ENCODE assay signal across 9 cellular contexts in genomic region chr6:24522090-24522820, GRCh38. TPM values are rescaled to one million over a fixed set of nuclear protein-coding genes. Genes with fewer than 3 reads are reported as not detected.
DNase-seq lines count a peak whose midpoint lies in the region; ATAC-seq and TF ChIP-seq lines count a peak whose summit lies in the region.
"Had no signal": no experiment of that assay in that cellular context is flagged by ENCODE, and none has a peak within 500 bp of the region (broad histone marks: within the 10 kb centered on the region; RNA-seq: fewer than 3 reads in every experiment).

No MANE protein-coding gene starts in this region.

- no peak overlapping the region for H3K27ac ChIP-seq in PC-3 (ENCODE audit: low read length)

- H3K9me3 Mint-ChIP-seq in brain = no peaks in the 10 kb centered on the region
- no peaks in the 10 kb centered on the region for H3K9me3 Mint-ChIP-seq in HFFc6
- H3K9me3 Mint-ChIP-seq: T-helper 1 cell treated with Interleukin-12 subunit alpha and Interleukin-12 subunit beta and Interleukin-4 antibody, amounts not matched to agents 30 μg/mL and 1 μg/mL, for 36 hours had no signal

- H3K4me3 ChIP-seq in PC-3 (ENCODE audit: low read length) = no peak overlapping the region

- POLR2A ChIA-PET in PC-3 (lab: Charles Lee; ENCODE audit: unreplicated experiment) = interaction anchor here (0.7 kb wide), 1 partner anchor 101 kb away, joined by 20 read pairs; no protein-coding TSS in a partner anchor

- H2AFZ ChIP-seq in PC-3 (ENCODE audit: low read length) = no peak overlapping the region

- BruUV-seq in PC-3 (replicated peaks; lab: Mats Ljungman, UMichigan) = no TSS peak

- H3K4me1 Mint-ChIP-seq in brain (peaks cover 14% of the 10 kb centered on the region), HFFc6 (ENCODE audit: low read depth) (peaks cover 5% of the 10 kb centered on the region; the same call in 1 of the 2 replicates)

- in situ Hi-C loops in Caki2 (cut with HindIII; ENCODE audit: low pct_unique_long_range_greater_than_20kb, low sequenced_read_pairs) = no loop called here

- intact Hi-C loops in PC-3 (cut with micrococcal nuclease) = loop anchor here (5.0 to 10.0 kb wide), 2 partner anchors 60 to 237 kb away; no protein-coding TSS in a partner anchor

- no peaks in the 10 kb centered on the region for H3K27me3 Mint-ChIP-seq in brain
- peaks cover 3% of the 10 kb centered on the region; the same call in 1 of the 2 replicates for H3K27me3 Mint-ChIP-seq in HFFc6 (ENCODE audit: insufficient read depth)

- peak; percentile 100 for DNase-seq in Caki2 (ENCODE audit: low read depth)
- DNase-seq in NCI-H1092 treated with DMSO at 0.1 percent for 48 hours (lab: John Stamatoyannopoulos, UW) = peak; percentile 52
- no peak for DNase-seq in PC-3
- no peak for DNase-seq in HFFc6

- no peak for TF ChIP-seq CTCF in brain (conservative IDR thresholded peaks at IDR 0.05)
- no peak for TF ChIP-seq CTCF in PC-3 (conservative IDR thresholded peaks at IDR 0.05; ENCODE audit: low read depth, low read length)
- no peak for TF ChIP-seq CTCF in HFFc6 (IDR thresholded peaks at IDR 0.05)

- no peaks in the 10 kb centered on the region for H3F3A ChIP-seq in PC-3 (ENCODE audit: low read length, unreplicated experiment)

- no peaks in the 10 kb centered on the region for H3K36me3 ChIP-seq in PC-3 (ENCODE audit: low read depth, low read length)

- no peak overlapping the region for H3K9ac ChIP-seq in PC-3 (ENCODE audit: low read length)

- H3K9me3 ChIP-seq in PC-3 (ENCODE audit: low read length) = no peaks in the 10 kb centered on the region

- H3K9me2 ChIP-seq in PC-3 (replicated peaks; ENCODE audit: low read length) = no peaks in the 10 kb centered on the region

- no peaks in the 10 kb centered on the region for H4K20me1 ChIP-seq in PC-3 (ENCODE audit: low read length)

- ATAC-seq in GM21576 (IDR thresholded peaks at IDR 0.05; ENCODE audit: unreplicated experiment) (peak; percentile 41), PC-3 (no peak), GM21390 (IDR thresholded peaks at IDR 0.05; ENCODE audit: unreplicated experiment) (no peak), GM19328 (IDR thresholded peaks at IDR 0.05; ENCODE audit: unreplicated experiment) (no peak)

- H3K4me2 ChIP-seq in PC-3 (ENCODE audit: low read length) = no peak overlapping the region

- H3K79me2 ChIP-seq in PC-3 (ENCODE audit: low read length) = no peaks in the 10 kb centered on the region

- H3K27me3 ChIP-seq in PC-3 (ENCODE audit: low read length) = no peaks in the 10 kb centered on the region

- H3K4me3 Mint-ChIP-seq in brain = peak overlapping the region in 2 of 5 experiments; percentile 43 to 62
- H3K4me3 Mint-ChIP-seq in HFFc6 = no peak overlapping the region
- H3K4me3 Mint-ChIP-seq: T-helper 1 cell treated with Interleukin-12 subunit alpha and Interleukin-12 subunit beta and Interleukin-4 antibody, amounts not matched to agents 30 μg/mL and 1 μg/mL, for 36 hours had no signal

- CTCF ChIA-PET in PC-3 (lab: Charles Lee) = no interaction called here

- H3K36me3 Mint-ChIP-seq in brain (peaks cover 23% of the 10 kb centered on the region), HFFc6 (ENCODE audit: low read depth) (no peaks in the 10 kb centered on the region)

- no peaks in the 10 kb centered on the region for H3K4me1 ChIP-seq in PC-3 (ENCODE audit: insufficient read depth, low read length)

- H3K27ac Mint-ChIP-seq in brain (peak overlapping the region; percentile 10 to 88 (median 73)), HFFc6 (no peak overlapping the region)
- H3K27ac Mint-ChIP-seq: T-helper 1 cell treated with Interleukin-12 subunit alpha and Interleukin-12 subunit beta and Interleukin-4 antibody, amounts not matched to agents 30 μg/mL and 1 μg/mL, for 36 hours had no signal

RNA-seq across cellular contexts. Expression of gene ALDH5A1, which starts 27.5 kb away (rescaled TPM):
- total RNA-seq in Caki2 (2014; rRNA removed; shearing (Covaris generic); ENCODE audit: low replicate concordance) = 8.4 and 11.3 TPM in 2 replicates
- 42.6 TPM for polyA plus RNA-seq in brain (ENCODE audit: insufficient read depth, low read depth, low replicate concordance)
- total RNA-seq in PC-3 (2014; rRNA removed) = 11.9 and 12.2 TPM in 2 replicates
- total RNA-seq in HFFc6 (2021; fragmentation: NEBNext Ultra II Directional; extraction: Animal tissue kit (Norgen Biotek cat#: 25700)) = 1 to 10 TPM in 3 of 6 experiments, under 1 TPM in 3; 0.55 to 2.2 (median 1.2) TPM

RNA-seq across cellular contexts. Expression of gene GPLD1, which starts 32.9 kb away (rescaled TPM):
- total RNA-seq in Caki2 (2014; rRNA removed; shearing (Covaris generic); ENCODE audit: low replicate concordance) = 1.3 and 4.9 TPM in 2 replicates
- 0.80 TPM for polyA plus RNA-seq in brain (ENCODE audit: insufficient read depth, low read depth, low replicate concordance)
- total RNA-seq in PC-3 (2014; rRNA removed) = 1.3 and 3.9 TPM in 2 replicates
- total RNA-seq in HFFc6 (2021; fragmentation: NEBNext Ultra II Directional; extraction: Animal tissue kit (Norgen Biotek cat#: 25700)) = under 1 TPM; 0.14 to 0.39 (median 0.22) TPM

Comparison
In these comparisons a context has a peak if more than half of its experiments do, and no peak if none do; other contexts are left out.
1. DNase-seq: peak in Caki2 (single experiment) and NCI-H1092 treated with DMSO at 0.1 percent for 48 hours (single experiment); none in PC-3 (single experiment) and HFFc6 (single experiment).